1 cellular context compared by ENCODE assay signal in genomic region chr14:92459479-92460421, GRCh38.
TF ChIP-seq lines count a peak whose summit lies in the region.

No MANE protein-coding gene starts in this region.

TF ChIP-seq in H1, 55 proteins besides CTCF, POLR2A, EP300 and RAD21:
- no peak for TF ChIP-seq SUZ12 (IDR thresholded peaks at IDR 0.05; ENCODE audit: low read length)
- TF ChIP-seq CHD1 (IDR thresholded peaks at IDR 0.05; ENCODE audit: low read depth, low read length): no peak
- TF ChIP-seq POLR2AphosphoS5 (IDR thresholded peaks at IDR 0.05; ENCODE audit: low read depth, low read length): no peak
- TF ChIP-seq JUND (IDR thresholded peaks at IDR 0.05; ENCODE audit: low read length): no peak
- no peak for TF ChIP-seq ATF2 (IDR thresholded peaks at IDR 0.05; ENCODE audit: low read length)
- TF ChIP-seq KDM5A (IDR thresholded peaks at IDR 0.05; ENCODE audit: low read length): no peak
- no peak for TF ChIP-seq NRF1 (IDR thresholded peaks at IDR 0.05; ENCODE audit: low read depth, low read length)
- no peak for TF ChIP-seq RXRA (IDR thresholded peaks at IDR 0.05; ENCODE audit: insufficient read depth, low read depth, low read length)
